9 cellular contexts compared by ENCODE assay signal in the genomic region with DNA sequence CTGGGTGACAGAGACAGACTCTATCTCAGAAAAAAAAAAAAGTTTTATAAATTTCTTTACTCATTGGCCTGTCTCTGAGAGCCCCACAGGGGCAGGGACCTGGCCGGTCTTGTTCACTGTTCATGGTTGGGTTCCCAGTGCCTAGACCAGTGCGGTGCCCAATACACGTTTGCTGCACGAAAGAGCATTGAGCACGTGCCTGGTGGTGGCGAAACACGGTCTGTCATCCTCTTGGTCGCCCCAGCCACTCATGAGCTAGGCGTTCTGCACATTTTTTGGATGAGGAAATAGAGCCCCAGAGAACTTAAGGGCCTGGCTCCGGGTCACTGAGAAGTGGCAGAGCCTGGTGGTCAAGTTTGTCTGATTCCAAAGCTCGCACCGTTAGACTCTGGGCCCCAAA. TPM values are rescaled to one million over a fixed set of nuclear protein-coding genes. Genes with fewer than 3 reads are reported as not detected.
"Had no signal": no experiment of that assay in that cellular context is flagged by ENCODE, and none has a peak within 500 bp of the region (broad histone marks: within the 10 kb centered on the region; RNA-seq: fewer than 3 reads in every experiment).

No MANE protein-coding gene starts in this region.

- DNase-seq: IMR-90, KBM-7, KG1 had no signal

- FAIRE-seq: HepG2, HTR-8/SVneo had no signal

- H3K27ac ChIP-seq: HL-60 had no signal

RNA-seq across cellular contexts. Expression of a gene that starts 18.7 kb away (rescaled TPM):
- total RNA-seq: HepG2, HT-29, HT1080, IMR-90 had no signal
- polyA plus RNA-seq: HepG2, IgD-negative memory B cell, IMR-90 had no signal
